Comparison of ENCODE assay signal across 8 cellular contexts in the genomic region with DNA sequence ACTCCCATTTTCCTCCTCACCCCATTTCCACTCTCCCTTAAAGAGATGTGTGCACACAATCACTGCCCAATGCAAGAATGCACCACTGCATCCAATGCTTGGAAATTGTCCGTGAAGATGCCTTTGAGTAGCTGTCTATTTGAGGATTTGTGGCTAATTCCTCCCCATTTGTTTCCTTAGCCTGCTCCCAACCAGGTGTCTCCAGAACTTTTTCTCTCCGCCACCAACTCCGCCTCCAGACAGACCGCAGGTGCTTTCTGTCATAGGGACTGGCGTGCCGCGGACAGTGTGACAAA. TPM values are rescaled to one million over a fixed set of nuclear protein-coding genes. Genes with fewer than 3 reads are reported as not detected.
DNase-seq lines count a peak whose midpoint lies in the region; ATAC-seq and TF ChIP-seq lines count a peak whose summit lies in the region.

No MANE protein-coding gene starts in this region.

- peak overlapping the region in 1 of 2 experiments; percentile 61 for H2BK12ac ChIP-seq in mesenchymal stem cell (ENCODE audit: low read length in 2 of 2)

- TF ChIP-seq CTCF in astrocyte of the cerebellum (IDR thresholded peaks at IDR 0.05; ENCODE audit: low read depth, low read length, missing control alignments), result no peak

- H4K8ac ChIP-seq in mesenchymal stem cell (ENCODE audit: low read length), result peak overlapping the region; percentile 51

- H3K9ac ChIP-seq in mesenchymal stem cell (ENCODE audit: low read length), result peak overlapping the region; percentile 95

- H3K14ac ChIP-seq in mesenchymal stem cell (ENCODE audit: low read length in 2 of 2), result no peak overlapping the region

- no peak overlapping the region for H2BK5ac ChIP-seq in mesenchymal stem cell (ENCODE audit: low read depth, low read length, poor library complexity, severe bottlenecking)

- WGBS in mesenchymal stem cell, result 8% methylated on average over 4 of the region's 7 CpGs

- H3K4me1 ChIP-seq in mesenchymal stem cell (ENCODE audit: control insufficient read depth, insufficient read depth, low read depth, low read length), result peaks cover 5% of the 10 kb centered on the region

- ATAC-seq in GM19351 (IDR thresholded peaks at IDR 0.05; ENCODE audit: unreplicated experiment) (peak; percentile 11), HG03159 (IDR thresholded peaks at IDR 0.05; ENCODE audit: unreplicated experiment) (peak; percentile 5)

- peak overlapping the region in 1 of 2 experiments; percentile 54 for H3K18ac ChIP-seq in mesenchymal stem cell (ENCODE audit: low read depth in 1 of 2, low read length in 2 of 2)

- DNase-seq in astrocyte of the cerebellum (ENCODE audit: low read depth) (no peak), mesenchymal stem cell (no peak), RPMI8226 (no peak), NCI-H2107 (lab: John Stamatoyannopoulos, UW) (no peak), NCI-H1105 treated with DMSO at 0.1 percent for 48 hours (lab: John Stamatoyannopoulos, UW) (no peak)
- DNase-seq in activated CD8-positive, alpha-beta memory T cell treated with anti-CD3 and anti-CD28 coated beads for 24 hours, result no peak

- no peak overlapping the region for H3K23ac ChIP-seq in mesenchymal stem cell (ENCODE audit: low read length in 2 of 2)

- peaks cover 5% of the 10 kb centered on the region for H3K79me1 ChIP-seq in mesenchymal stem cell (replicated peaks; ENCODE audit: low read length, poor library complexity, severe bottlenecking)

- H3K4me3 ChIP-seq in astrocyte of the cerebellum (ENCODE audit: low read depth, low read length) (peak overlapping the region; percentile 97), mesenchymal stem cell (ENCODE audit: insufficient read depth in 1 of 2, low read depth in 1 of 2, low read length in 2 of 2) (peak overlapping the region; percentile 69 to 86)

- peak overlapping the region; percentile 76 for H2AFZ ChIP-seq in mesenchymal stem cell (ENCODE audit: low read depth, low read length)

- no peaks in the 10 kb centered on the region for H3K27me3 ChIP-seq in mesenchymal stem cell (ENCODE audit: control insufficient read depth in 1 of 2, insufficient read depth in 1 of 2, low read length in 2 of 2)

- peak overlapping the region in 1 of 2 experiments; percentile 67 for H3K4ac ChIP-seq in mesenchymal stem cell (ENCODE audit: low read depth in 1 of 2, low read length in 2 of 2)

- no peak overlapping the region for H2BK120ac ChIP-seq in mesenchymal stem cell (ENCODE audit: low read depth, low read length)

- in situ Hi-C loops in astrocyte of the cerebellum (cut with HindIII; ENCODE audit: low sequenced_read_pairs), result no loop called here

- peak overlapping the region; percentile 93 for H3K4me2 ChIP-seq in mesenchymal stem cell (ENCODE audit: low read length, poor library complexity, severe bottlenecking)

- H2BK15ac ChIP-seq in mesenchymal stem cell (ENCODE audit: low read depth, poor library complexity, severe bottlenecking), result no peak overlapping the region

- H3K9me3 ChIP-seq in mesenchymal stem cell (ENCODE audit: control insufficient read depth, low read length), result no peaks in the 10 kb centered on the region

- H3K27ac ChIP-seq in mesenchymal stem cell (ENCODE audit: low read length, poor library complexity, severe bottlenecking), result no peak overlapping the region

- no peaks in the 10 kb centered on the region for H3K36me3 ChIP-seq in mesenchymal stem cell (ENCODE audit: control insufficient read depth in 1 of 2, insufficient read depth in 2 of 2, low read depth in 1 of 2, low read length in 2 of 2)

- H2AK5ac ChIP-seq in mesenchymal stem cell (ENCODE audit: low read length, severe bottlenecking), result no peak overlapping the region

- no peak overlapping the region for H4K91ac ChIP-seq in mesenchymal stem cell (ENCODE audit: low read length)

RNA-seq across cellular contexts. Expression of gene TM9SF2, which starts 0.5 kb away (rescaled TPM):
- polyA plus RNA-seq in mesenchymal stem cell (2013, experiment 1 of 2), result 104 TPM
- 109 TPM for polyA plus RNA-seq in mesenchymal stem cell (2013, experiment 2 of 2)
